ENCODE assay signal across 14 cellular contexts in genomic region chr13:31629085-31629785, GRCh38.
DNase-seq lines count a peak whose midpoint lies in the region; ATAC-seq, FAIRE-seq and TF ChIP-seq lines count a peak whose summit lies in the region.
"Had no signal": no experiment of that assay in that cellular context is flagged by ENCODE, and none has a peak within 500 bp of the region (broad histone marks: within the 10 kb centered on the region; RNA-seq: fewer than 3 reads in every experiment).

No MANE protein-coding gene starts in this region.

- TF ChIP-seq POLR2A in GM12892 (IDR thresholded peaks at IDR 0.05; ENCODE audit: low read depth, low read length) = no peak

- peak; percentile 45 for ATAC-seq in naive thymus-derived CD4-positive, alpha-beta T cell

- CTCF ChIA-PET in naive thymus-derived CD4-positive, alpha-beta T cell (lab: Charles Lee) = no interaction called here

- POLR2A ChIA-PET in naive thymus-derived CD4-positive, alpha-beta T cell (lab: Charles Lee) = no interaction called here

- intact Hi-C loops in naive thymus-derived CD4-positive, alpha-beta T cell (cut with micrococcal nuclease) = no loop called here
- intact Hi-C loops in posterior vena cava (cut with DNase I) = no loop called here
- intact Hi-C loops in activated CD4-positive, alpha-beta T cell treated with anti-CD3 and anti-CD28 coated beads, Interleukin-2, amount 10 ng/mL, durations not matched to agents 24 days and 14 days (cut with micrococcal nuclease) = no loop called here

- peaks cover 0 to 5% (median 0%) of the 10 kb centered on the region in 7 donors for H3K4me1 Mint-ChIP-seq in naive thymus-derived CD4-positive, alpha-beta T cell
- no peaks in the 10 kb centered on the region for H3K4me1 Mint-ChIP-seq in activated CD4-positive, alpha-beta T cell treated with anti-CD3 and anti-CD28 coated beads, Interleukin-2, amount 10 ng/mL, durations not matched to agents 24 days and 14 days
- H3K4me1 Mint-ChIP-seq: central memory CD8-positive, alpha-beta T cell had no signal

- H3K9me3 ChIP-seq in naive thymus-derived CD4-positive, alpha-beta T cell (ENCODE audit: control insufficient read depth in 2 of 3, low read length in 3 of 3) = no peaks in the 10 kb centered on the region

- H3K27ac Mint-ChIP-seq in naive thymus-derived CD4-positive, alpha-beta T cell = no peak overlapping the region
- H3K27ac Mint-ChIP-seq in activated CD4-positive, alpha-beta T cell treated with anti-CD3 and anti-CD28 coated beads, Interleukin-2, amount 10 ng/mL, durations not matched to agents 24 days and 14 days = no peak overlapping the region
- H3K27ac Mint-ChIP-seq: activated CD4-positive, alpha-beta memory T cell treated with anti-CD3 and anti-CD28 coated beads, Interleukin-2, amount 10 ng/mL, durations not matched to agents 7 days and 5 days had no signal

- no peak overlapping the region for H3K4me3 ChIP-seq in naive thymus-derived CD4-positive, alpha-beta T cell (ENCODE audit: low read length)
- H3K4me3 ChIP-seq: skin epidermis had no signal

- no peaks in the 10 kb centered on the region for H3K27me3 ChIP-seq in naive thymus-derived CD4-positive, alpha-beta T cell (ENCODE audit: control insufficient read depth in 2 of 2, insufficient read depth in 2 of 2, low read length in 2 of 2)

- H3K27ac ChIP-seq in naive thymus-derived CD4-positive, alpha-beta T cell (ENCODE audit: low read depth, low read length) = no peak overlapping the region

- peaks cover 0 to 10% (median 4%) of the 10 kb centered on the region in 5 donors for H3K27me3 Mint-ChIP-seq in naive thymus-derived CD4-positive, alpha-beta T cell
- no peaks in the 10 kb centered on the region for H3K27me3 Mint-ChIP-seq in activated CD4-positive, alpha-beta T cell treated with anti-CD3 and anti-CD28 coated beads, Interleukin-2, amount 10 ng/mL, durations not matched to agents 24 days and 14 days
- H3K27me3 Mint-ChIP-seq: central memory CD8-positive, alpha-beta T cell had no signal

- H3K4me3 Mint-ChIP-seq in naive thymus-derived CD4-positive, alpha-beta T cell = no peak overlapping the region
- no peak overlapping the region for H3K4me3 Mint-ChIP-seq in activated CD4-positive, alpha-beta T cell treated with anti-CD3 and anti-CD28 coated beads, Interleukin-2, amount 10 ng/mL, durations not matched to agents 24 days and 14 days
- H3K4me3 Mint-ChIP-seq: activated CD4-positive, alpha-beta memory T cell treated with anti-CD3 and anti-CD28 coated beads, Interleukin-2, amount 10 ng/mL, durations not matched to agents 7 days and 5 days; central memory CD8-positive, alpha-beta T cell had no signal

- DNase-seq in GF-D8 (lab: John Stamatoyannopoulos, UW) (peak; percentile 28), NOMO-1 (lab: John Stamatoyannopoulos, UW; ENCODE audit: unreplicated experiment in 2 of 2) (peak; percentile 69 to 77), astrocyte of the hippocampus (ENCODE audit: low read depth, low spot score) (peak; percentile 22), GM19240 (ENCODE audit: insufficient read length, low spot score) (no peak), GM12892 (ENCODE audit: insufficient read length) (no peak), posterior vena cava (ENCODE audit: low spot score) (no peak)
- DNase-seq in naive thymus-derived CD4-positive, alpha-beta T cell = no peak
- no peak for DNase-seq in activated CD4-positive, alpha-beta T cell treated with anti-CD3 and anti-CD28 coated beads, Interleukin-2, amount 10 ng/mL, durations not matched to agents 24 days and 14 days
- DNase-seq: activated CD4-positive, alpha-beta memory T cell treated with anti-CD3 and anti-CD28 coated beads, Interleukin-2, amount 10 ng/mL, durations not matched to agents 7 days and 5 days; NCI-H1436 treated with DMSO at 0.1 percent for 48 hours; NCI-H526 had no signal

- FAIRE-seq in GM12892 (lab: Jason Lieb, UNC) = no peak
- FAIRE-seq: islet of Langerhans had no signal

- no peaks in the 10 kb centered on the region for H3K4me1 ChIP-seq in naive thymus-derived CD4-positive, alpha-beta T cell (ENCODE audit: control insufficient read depth in 2 of 2, insufficient read depth in 2 of 2, low read length in 2 of 2)

- peaks cover 0 to 17% (median 7%) of the 10 kb centered on the region in 11 donors for H3K9me3 Mint-ChIP-seq in naive thymus-derived CD4-positive, alpha-beta T cell
- no peaks in the 10 kb centered on the region for H3K9me3 Mint-ChIP-seq in activated CD4-positive, alpha-beta T cell treated with anti-CD3 and anti-CD28 coated beads, Interleukin-2, amount 10 ng/mL, durations not matched to agents 24 days and 14 days
- H3K9me3 Mint-ChIP-seq: activated CD4-positive, alpha-beta memory T cell treated with anti-CD3 and anti-CD28 coated beads, Interleukin-2, amount 10 ng/mL, durations not matched to agents 7 days and 5 days had no signal

- no peaks in the 10 kb centered on the region for H3K36me3 ChIP-seq in naive thymus-derived CD4-positive, alpha-beta T cell (ENCODE audit: control insufficient read depth in 2 of 3, insufficient read depth in 3 of 3, low read length in 3 of 3)

- no peaks in the 10 kb centered on the region for H3K36me3 Mint-ChIP-seq in naive thymus-derived CD4-positive, alpha-beta T cell
- H3K36me3 Mint-ChIP-seq in activated CD4-positive, alpha-beta T cell treated with anti-CD3 and anti-CD28 coated beads, Interleukin-2, amount 10 ng/mL, durations not matched to agents 24 days and 14 days (ENCODE audit: low read depth) = no peaks in the 10 kb centered on the region

Comparison
In these comparisons a context has a peak if more than half of its experiments do, and no peak if none do; other contexts are left out.
1. DNase-seq: peak in GF-D8 (single experiment), NOMO-1 (2 of 2) and astrocyte of the hippocampus (single experiment); none in naive thymus-derived CD4-positive, alpha-beta T cell (0 of 9), GM19240 (single experiment), GM12892 (single experiment), posterior vena cava (single experiment) and activated CD4-positive, alpha-beta T cell treated with anti-CD3 and anti-CD28 coated beads, Interleukin-2, amount 10 ng/mL, durations not matched to agents 24 days and 14 days (single experiment).